23 cellular contexts compared by ENCODE assay signal in genomic region chr18:55375930-55376329, GRCh38.
DNase-seq lines count a peak whose midpoint lies in the region; ATAC-seq and TF ChIP-seq lines count a peak whose summit lies in the region.
"Had no signal": no experiment of that assay in that cellular context is flagged by ENCODE, and none has a peak within 500 bp of the region (broad histone marks: within the 10 kb centered on the region; RNA-seq: fewer than 3 reads in every experiment).

No MANE protein-coding gene starts in this region.

- peaks cover 38% of the 10 kb centered on the region for H3K4me1 Mint-ChIP-seq in activated B cell treated with CpG ODN at 0.5 μM for 24 hours
- H3K4me1 Mint-ChIP-seq: stimulated activated naive CD8-positive, alpha-beta T cell treated with anti-CD3 and anti-CD28 coated beads, Interleukin-15, amount 100 ng/mL, for 72 hours had no signal

- no peak overlapping the region for H3K27ac ChIP-seq in osteoblast (ENCODE audit: low read depth, low read length)
- no peak overlapping the region for H3K27ac ChIP-seq in lower lobe of right lung
- no peak overlapping the region for H3K27ac ChIP-seq in WERI-Rb-1
- H3K27ac ChIP-seq: breast epithelium, SJSA1 had no signal

- TF ChIP-seq CTCF in activated B cell treated with CpG ODN at 0.5 μM for 24 hours (IDR thresholded peaks at IDR 0.05), result no peak
- no peak for TF ChIP-seq CTCF in osteoblast (IDR thresholded peaks at IDR 0.05; ENCODE audit: extremely low read depth, low read depth, low read length)
- TF ChIP-seq CTCF in lower lobe of right lung (IDR thresholded peaks at IDR 0.05), result no peak
- no peak for TF ChIP-seq CTCF in WERI-Rb-1 (IDR thresholded peaks at IDR 0.05; ENCODE audit: low read depth, low read length)

- H3K36me3 ChIP-seq in osteoblast (ENCODE audit: insufficient read depth, low read length), result no peaks in the 10 kb centered on the region
- no peaks in the 10 kb centered on the region for H3K36me3 ChIP-seq in lower lobe of right lung
- H3K36me3 ChIP-seq in WERI-Rb-1, result no peaks in the 10 kb centered on the region
- H3K36me3 ChIP-seq: breast epithelium, MG63, SJSA1 had no signal

- no peaks in the 10 kb centered on the region for H3K27me3 Mint-ChIP-seq in activated B cell treated with CpG ODN at 0.5 μM for 24 hours
- H3K27me3 Mint-ChIP-seq: CD4-positive, alpha-beta T cell; stimulated activated naive CD8-positive, alpha-beta T cell treated with anti-CD3 and anti-CD28 coated beads, Interleukin-15, amount 100 ng/mL, for 72 hours had no signal

- no peak overlapping the region for H3K4me2 ChIP-seq in osteoblast (ENCODE audit: insufficient read depth, low read length)

- H3K4me1 ChIP-seq in osteoblast (ENCODE audit: insufficient read depth, low read length) (peaks cover 2% of the 10 kb centered on the region), lower lobe of right lung (no peaks in the 10 kb centered on the region)
- H3K4me1 ChIP-seq: breast epithelium, SJSA1 had no signal

- H3K4me3 ChIP-seq in osteoblast (ENCODE audit: insufficient read depth, low read length), result no peak overlapping the region
- no peak overlapping the region for H3K4me3 ChIP-seq in lower lobe of right lung
- H3K4me3 ChIP-seq in WERI-Rb-1 (ENCODE audit: low read depth, low read length), result no peak overlapping the region
- H3K4me3 ChIP-seq: breast epithelium, MG63, SJSA1 had no signal

- no peak overlapping the region for H2AFZ ChIP-seq in osteoblast (ENCODE audit: low read length)

- intact Hi-C loops in activated B cell treated with CpG ODN at 0.5 μM for 24 hours (cut with micrococcal nuclease), result loop anchor here (1.0 to 5.0 kb wide), 5 partner anchors 33 to 404 kb away; no protein-coding TSS in a partner anchor
- intact Hi-C loops in lower lobe of right lung (cut with DNase I), result no loop called here

- peak overlapping the region; percentile 13 for H3K4me3 Mint-ChIP-seq in activated B cell treated with CpG ODN at 0.5 μM for 24 hours
- H3K4me3 Mint-ChIP-seq: CD4-positive, alpha-beta T cell; natural killer cell; stimulated activated naive CD8-positive, alpha-beta T cell treated with anti-CD3 and anti-CD28 coated beads, Interleukin-15, amount 100 ng/mL, for 72 hours had no signal

- H3K79me2 ChIP-seq in osteoblast (ENCODE audit: insufficient read depth, low read length), result peaks cover 14% of the 10 kb centered on the region

- DNase-seq in activated B cell treated with CpG ODN at 0.5 μM for 24 hours, result no peak
- no peak for DNase-seq in osteoblast (ENCODE audit: insufficient read length, low spot score, missing footprints)
- no peak for DNase-seq in lower lobe of right lung
- no peak for DNase-seq in germinal center (ENCODE audit: low spot score)
- no peak for DNase-seq in WERI-Rb-1
- DNase-seq: CD4-positive, alpha-beta T cell; DMS153; foreskin fibroblast; GF-D8; mesenchymal stem cell; MG63; natural killer cell; NCI-H2081 treated with DMSO at 0.1 percent for 48 hours; NCI-H524 treated with DMSO at 0.1 percent for 48 hours; PC-3; stimulated activated CD4-positive, alpha-beta T cell treated with anti-CD3 and anti-CD28 coated beads, Interleukin-1b, Interleukin-23, amount 100 ng/mL, for 48 hours; stimulated activated naive CD8-positive, alpha-beta T cell treated with anti-CD3 and anti-CD28 coated beads, Interleukin-15, amount 100 ng/mL, for 72 hours had no signal

- no peaks in the 10 kb centered on the region for H4K20me1 ChIP-seq in osteoblast (ENCODE audit: insufficient read depth, low read length)

- CTCF ChIA-PET in activated B cell treated with CpG ODN at 0.5 μM for 24 hours (lab: Charles Lee), result no interaction called here

- H3K36me3 Mint-ChIP-seq in activated B cell treated with CpG ODN at 0.5 μM for 24 hours (ENCODE audit: low read depth), result peaks cover 2% of the 10 kb centered on the region
- H3K36me3 Mint-ChIP-seq: natural killer cell had no signal

- peaks cover 2% of the 10 kb centered on the region for H3K9me3 Mint-ChIP-seq in activated B cell treated with CpG ODN at 0.5 μM for 24 hours
- H3K9me3 Mint-ChIP-seq: CD4-positive, alpha-beta T cell; natural killer cell; stimulated activated naive CD8-positive, alpha-beta T cell treated with anti-CD3 and anti-CD28 coated beads, Interleukin-15, amount 100 ng/mL, for 72 hours had no signal

- H3K9me3 ChIP-seq in osteoblast (ENCODE audit: low read depth, low read length) (no peaks in the 10 kb centered on the region), lower lobe of right lung (no peaks in the 10 kb centered on the region), WERI-Rb-1 (ENCODE audit: severe bottlenecking) (no peaks in the 10 kb centered on the region)
- H3K9me3 ChIP-seq: MG63, SJSA1 had no signal

- peak; percentile 13 for ATAC-seq in GM18909 (IDR thresholded peaks at IDR 0.05; ENCODE audit: poor library complexity, unreplicated experiment)
- peak; percentile 13 for ATAC-seq in GM21390 (IDR thresholded peaks at IDR 0.05; ENCODE audit: unreplicated experiment)
- peak; percentile 22 for ATAC-seq in HG02884 (IDR thresholded peaks at IDR 0.05; ENCODE audit: unreplicated experiment)
- ATAC-seq in activated B cell treated with CpG ODN at 0.5 μM for 24 hours (ENCODE audit: low read depth), result peak; percentile 48
- ATAC-seq in lower lobe of right lung, result no peak
- ATAC-seq: activated CD4-positive, CD25-positive, alpha-beta regulatory T cell treated with anti-CD3 and anti-CD28 coated beads, Interleukin-2, amount 50 U/mL, for 24 hours; natural killer cell; PC-3; stimulated activated naive CD8-positive, alpha-beta T cell treated with anti-CD3 and anti-CD28 coated beads, Interleukin-15, amount 100 ng/mL, for 72 hours had no signal

- peak overlapping the region; percentile 87 for H3K27ac Mint-ChIP-seq in activated B cell treated with CpG ODN at 0.5 μM for 24 hours
- H3K27ac Mint-ChIP-seq: CD4-positive, alpha-beta T cell; natural killer cell had no signal

- H3K27me3 ChIP-seq in osteoblast (ENCODE audit: insufficient read depth, low read length) (no peaks in the 10 kb centered on the region), lower lobe of right lung (ENCODE audit: low read depth) (no peaks in the 10 kb centered on the region), WERI-Rb-1 (ENCODE audit: insufficient read depth, low read depth, severe bottlenecking) (no peaks in the 10 kb centered on the region)
- H3K27me3 ChIP-seq: breast epithelium, MG63, SJSA1 had no signal

- POLR2A ChIA-PET in activated B cell treated with CpG ODN at 0.5 μM for 24 hours (lab: Charles Lee), result interaction anchor here (0.6 to 1.1 kb wide), 3 partner anchors 9 to 1235 kb away, joined by 3 to 12 read pairs (median 9); no protein-coding TSS in a partner anchor

Comparison
In these comparisons a context has a peak if more than half of its experiments do, and no peak if none do; other contexts are left out.
1. ATAC-seq: peak in GM18909 (single experiment), GM21390 (single experiment), HG02884 (single experiment) and activated B cell treated with CpG ODN at 0.5 μM for 24 hours (single experiment); none in lower lobe of right lung (0 of 2).